Comparison of ENCODE assay signal across 23 cellular contexts in genomic region chr1:27645071-27645415, GRCh38. TPM values are rescaled to one million over a fixed set of nuclear protein-coding genes. Genes with fewer than 3 reads are reported as not detected.
"Had no signal": no experiment of that assay in that cellular context is flagged by ENCODE, and none has a peak within 500 bp of the region (broad histone marks: within the 10 kb centered on the region; RNA-seq: fewer than 3 reads in every experiment).

No MANE protein-coding gene starts in this region.

- H2AFZ ChIP-seq: PC-9 had no signal

- ATAC-seq: activated CD4-positive, alpha-beta T cell treated with anti-CD3 and anti-CD28 coated beads for 36 hours; activated naive CD4-positive, alpha-beta T cell treated with anti-CD3 and anti-CD28 coated beads, Interleukin-2, amount 50 U/mL, for 72 hours; activated naive CD8-positive, alpha-beta T cell treated with anti-CD3 and anti-CD28 coated beads, Interleukin-2, amount 50 U/mL, for 24 hours; activated T-cell treated with anti-CD3 and anti-CD28 coated beads, Interleukin-2, amount 50 U/mL, for 4 hours had no signal

- H3K36me3 Mint-ChIP-seq: activated naive CD4-positive, alpha-beta T cell treated with anti-CD3 and anti-CD28 coated beads, Interleukin-2, amount 50 U/mL, for 72 hours; brain had no signal

- H3K27ac ChIP-seq: PC-9, VCaP had no signal

- DNase-seq: activated CD4-positive, alpha-beta T cell treated with anti-CD3 and anti-CD28 coated beads for 36 hours; activated CD4-positive, alpha-beta T cell treated with anti-CD3 and anti-CD28 coated beads, Interleukin-2, amount 50 U/mL, for 48 hours; activated CD4-positive, CD25-positive, alpha-beta regulatory T cell; activated CD8-positive, alpha-beta memory T cell treated with anti-CD3 and anti-CD28 coated beads for 24 hours; activated effector memory CD4-positive, alpha-beta T cell treated with anti-CD3 and anti-CD28 coated beads, Interleukin-2, amount 50 U/mL, for 16 hours; activated naive CD4-positive, alpha-beta T cell treated with Interleukin-2 at 50 U/mL for 16 hours; activated naive CD8-positive, alpha-beta T cell treated with anti-CD3 and anti-CD28 coated beads, Interleukin-2, amount 50 U/mL, for 24 hours; activated T-cell treated with anti-CD3 and anti-CD28 coated beads, Interleukin-2, amount 50 U/mL, for 4 hours; amniotic stem cell; KBM-7; NCI-H1048; NCI-H146; NCI-H187 treated with DMSO at 0.1 percent for 48 hours; NCI-H2081 treated with DMSO at 0.1 percent for 48 hours; NCI-H446; NCI-H524; PC-9; SHP77 treated with DMSO at 0.1 percent for 48 hours had no signal

- H3K4me2 ChIP-seq: PC-9 had no signal

- H3K4me3 ChIP-seq: PC-9 had no signal

- H3K9me3 Mint-ChIP-seq: activated naive CD4-positive, alpha-beta T cell treated with anti-CD3 and anti-CD28 coated beads, Interleukin-2, amount 50 U/mL, for 72 hours; activated naive CD8-positive, alpha-beta T cell treated with anti-CD3 and anti-CD28 coated beads, Interleukin-2, amount 50 U/mL, for 24 hours; activated T-cell treated with anti-CD3 and anti-CD28 coated beads, Interleukin-2, amount 50 U/mL, for 4 hours; brain had no signal

- H3K27ac Mint-ChIP-seq: activated CD4-positive, alpha-beta T cell treated with anti-CD3 and anti-CD28 coated beads for 36 hours; activated naive CD8-positive, alpha-beta T cell treated with anti-CD3 and anti-CD28 coated beads, Interleukin-2, amount 50 U/mL, for 24 hours had no signal

- H3K27me3 Mint-ChIP-seq: activated CD4-positive, alpha-beta T cell treated with anti-CD3 and anti-CD28 coated beads for 36 hours; activated naive CD8-positive, alpha-beta T cell treated with anti-CD3 and anti-CD28 coated beads, Interleukin-2, amount 50 U/mL, for 24 hours; brain had no signal

- H3K4me3 Mint-ChIP-seq: activated CD4-positive, alpha-beta T cell treated with anti-CD3 and anti-CD28 coated beads for 36 hours; activated naive CD8-positive, alpha-beta T cell treated with anti-CD3 and anti-CD28 coated beads, Interleukin-2, amount 50 U/mL, for 24 hours; activated T-cell treated with anti-CD3 and anti-CD28 coated beads, Interleukin-2, amount 50 U/mL, for 4 hours; brain had no signal

RNA-seq across cellular contexts. Expression of gene FGR, which starts 10.1 kb away (rescaled TPM):
- total RNA-seq: astrocyte, LHCN-M2, PC-9 had no signal
